ENCODE assay signal across 1 cellular context in genomic region chr17:39450847-39451581, GRCh38.
TF ChIP-seq lines count a peak whose summit lies in the region.

TSS of gene MED1 (minus strand) at chr17:39451263. CDS start at chr17:39451062, 201 bp downstream.

TF ChIP-seq in K562, 482 proteins besides CTCF, POLR2A, EP300 and RAD21 (continued from another document):
- TF ChIP-seq AFF1 (IDR thresholded peaks at IDR 0.05; ENCODE audit: low read depth in 1 of 2, partially characterized antibody in 2 of 2) (peak in 1 of 2 experiments; percentile 87), ESRRA (IDR thresholded peaks at IDR 0.05; ENCODE audit: borderline replicate concordance, low read depth) (0 out of 2 replicates have a peak, but pooled peaks have one; percentile 21), BCOR (IDR thresholded peaks at IDR 0.05) (0 out of 2 replicates have a peak, but pooled peaks have one; percentile 11), TBP (optimal IDR thresholded peaks at IDR 0.05; ENCODE audit: low read depth, low read length) (peak; percentile 97), LARP7 (IDR thresholded peaks at IDR 0.05) (peak; percentile 68; the same call in 1 of the 2 replicates), UBTF (IDR thresholded peaks at IDR 0.05; ENCODE audit: borderline replicate concordance in 1 of 2, low read depth in 2 of 2, low read length in 2 of 2) (0 out of 4 replicates have a peak, but pooled peaks of 1 of the 2 experiments have one; percentile 52), TCF7L2 (IDR thresholded peaks at IDR 0.05; ENCODE audit: low read depth, low read length) (peak; percentile 84), KAT8 (IDR thresholded peaks at IDR 0.05; ENCODE audit: low read depth) (peak; percentile 38; the same call in 1 of the 2 replicates), ELK1 (CRISPR knock-in tag; IDR thresholded peaks at IDR 0.05) (no peak), TCF7 (IDR thresholded peaks at IDR 0.05; ENCODE audit: borderline replicate concordance) (peak; percentile 97), PRDM10 (IDR thresholded peaks at IDR 0.05; ENCODE audit: partially characterized antibody) (peak; percentile 25), LEF1 (IDR thresholded peaks at IDR 0.05) (peak; percentile 97), ATF1 (CRISPR knock-in tag; IDR thresholded peaks at IDR 0.05) (no peak), ATF1 (tag; IDR thresholded peaks at IDR 0.05) (peak; percentile 31; the same call in 1 of the 2 replicates), DLX4 (CRISPR knock-in tag; IDR thresholded peaks at IDR 0.05) (no peak), L3MBTL2 (IDR thresholded peaks at IDR 0.05) (peak; percentile 85), JUND (IDR thresholded peaks at IDR 0.05; ENCODE audit: borderline replicate concordance, low read depth, low read length) (0 out of 2 replicates have a peak, but pooled peaks have one; percentile 0), JUND (tag; IDR thresholded peaks at IDR 0.05; ENCODE audit: borderline replicate concordance, low read depth, low read length) (no peak), HNRNPLL (IDR thresholded peaks at IDR 0.05; ENCODE audit: low read depth, low read length, poor library complexity, severe bottlenecking) (peak; percentile 40), ZNF583 (CRISPR knock-in tag; IDR thresholded peaks at IDR 0.05) (0 out of 2 replicates have a peak, but pooled peaks have one; percentile 40), NCOR1 (IDR thresholded peaks at IDR 0.05) (no peak), GATA2 (CRISPR knock-in tag; IDR thresholded peaks at IDR 0.05) (no peak), FOXM1 (IDR thresholded peaks at IDR 0.05; ENCODE audit: low read depth) (no peak), FOXM1 (CRISPR knock-in tag; IDR thresholded peaks at IDR 0.05; ENCODE audit: low read depth) (no peak), KLF13 (tag; IDR thresholded peaks at IDR 0.05; ENCODE audit: borderline replicate concordance, low read depth) (peak; percentile 60; the same call in 1 of the 2 replicates), ZNF175 (CRISPR knock-in tag; IDR thresholded peaks at IDR 0.05; ENCODE audit: low read depth) (peak; percentile 46; the same call in 1 of the 2 replicates), EHMT2 (IDR thresholded peaks at IDR 0.05) (0 out of 2 replicates have a peak, but pooled peaks have one; percentile 34), SAFB2 (IDR thresholded peaks at IDR 0.05; ENCODE audit: borderline replicate concordance, low read depth, low read length, severe bottlenecking) (no peak), CXXC5 (CRISPR knock-in tag; IDR thresholded peaks at IDR 0.05) (peak; percentile 68; the same call in 1 of the 2 replicates), BMI1 (IDR thresholded peaks at IDR 0.05; ENCODE audit: low read length) (no peak), STAT5A (IDR thresholded peaks at IDR 0.05; ENCODE audit: borderline replicate concordance, low read length) (no peak), RFX1 (IDR thresholded peaks at IDR 0.05) (no peak), RBFOX2 (IDR thresholded peaks at IDR 0.05; ENCODE audit: low read depth, low read length) (peak; percentile 84), HDAC2 (IDR thresholded peaks at IDR 0.05) (peak; percentile 61; the same call in 1 of the 2 replicates), RBM25 (IDR thresholded peaks at IDR 0.05; ENCODE audit: low read depth, low read length, severe bottlenecking) (peak; percentile 75), MLLT1 (IDR thresholded peaks at IDR 0.05) (peak in 1 of 2 experiments; percentile 48; a peak in 1 of 4 replicates)
